In the genomic region with DNA sequence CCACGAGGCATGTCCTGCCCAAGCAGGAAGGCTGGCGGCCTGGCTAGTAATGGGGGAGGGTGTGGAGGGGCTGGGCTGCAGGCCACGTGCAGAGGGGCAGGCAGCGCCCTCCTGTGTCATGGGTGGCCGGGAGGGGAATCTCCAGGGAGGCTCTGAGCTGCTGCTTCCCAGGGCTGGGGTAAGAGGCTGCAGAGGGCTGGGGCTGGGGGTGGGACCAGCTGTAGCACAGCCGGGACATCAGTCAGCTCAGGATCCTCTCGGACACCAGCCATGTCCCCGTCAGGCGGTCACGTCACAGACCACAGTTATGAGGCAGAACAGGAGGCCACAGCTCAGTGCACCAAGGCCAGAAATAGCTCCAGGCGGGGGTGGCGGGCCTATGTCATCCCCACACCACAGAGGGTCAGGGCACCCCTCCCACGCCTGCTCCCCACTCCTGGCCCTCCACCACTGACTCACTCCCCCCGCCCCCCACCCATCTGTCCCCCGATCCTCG, we compare ENCODE assay signal across 1 cellular context.
TF ChIP-seq lines count a peak whose summit lies in the region.

No MANE protein-coding gene starts in this region.

TF ChIP-seq in K562, 482 proteins besides CTCF, POLR2A, EP300 and RAD21 (continued from another document and continues in another):
- TF ChIP-seq, protein P1, sequence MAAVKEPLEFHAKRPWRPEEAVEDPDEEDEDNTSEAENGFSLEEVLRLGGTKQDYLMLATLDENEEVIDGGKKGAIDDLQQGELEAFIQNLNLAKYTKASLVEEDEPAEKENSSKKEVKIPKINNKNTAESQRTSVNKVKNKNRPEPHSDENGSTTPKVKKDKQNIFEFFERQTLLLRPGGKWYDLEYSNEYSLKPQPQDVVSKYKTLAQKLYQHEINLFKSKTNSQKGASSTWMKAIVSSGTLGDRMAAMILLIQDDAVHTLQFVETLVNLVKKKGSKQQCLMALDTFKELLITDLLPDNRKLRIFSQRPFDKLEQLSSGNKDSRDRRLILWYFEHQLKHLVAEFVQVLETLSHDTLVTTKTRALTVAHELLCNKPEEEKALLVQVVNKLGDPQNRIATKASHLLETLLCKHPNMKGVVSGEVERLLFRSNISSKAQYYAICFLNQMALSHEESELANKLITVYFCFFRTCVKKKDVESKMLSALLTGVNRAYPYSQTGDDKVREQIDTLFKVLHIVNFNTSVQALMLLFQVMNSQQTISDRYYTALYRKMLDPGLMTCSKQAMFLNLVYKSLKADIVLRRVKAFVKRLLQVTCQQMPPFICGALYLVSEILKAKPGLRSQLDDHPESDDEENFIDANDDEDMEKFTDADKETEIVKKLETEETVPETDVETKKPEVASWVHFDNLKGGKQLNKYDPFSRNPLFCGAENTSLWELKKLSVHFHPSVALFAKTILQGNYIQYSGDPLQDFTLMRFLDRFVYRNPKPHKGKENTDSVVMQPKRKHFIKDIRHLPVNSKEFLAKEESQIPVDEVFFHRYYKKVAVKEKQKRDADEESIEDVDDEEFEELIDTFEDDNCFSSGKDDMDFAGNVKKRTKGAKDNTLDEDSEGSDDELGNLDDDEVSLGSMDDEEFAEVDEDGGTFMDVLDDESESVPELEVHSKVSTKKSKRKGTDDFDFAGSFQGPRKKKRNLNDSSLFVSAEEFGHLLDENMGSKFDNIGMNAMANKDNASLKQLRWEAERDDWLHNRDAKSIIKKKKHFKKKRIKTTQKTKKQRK (IDR thresholded peaks at IDR 0.05; ENCODE audit: borderline replicate concordance, low read depth, low read length), result no peak
- TF ChIP-seq, protein P2, sequence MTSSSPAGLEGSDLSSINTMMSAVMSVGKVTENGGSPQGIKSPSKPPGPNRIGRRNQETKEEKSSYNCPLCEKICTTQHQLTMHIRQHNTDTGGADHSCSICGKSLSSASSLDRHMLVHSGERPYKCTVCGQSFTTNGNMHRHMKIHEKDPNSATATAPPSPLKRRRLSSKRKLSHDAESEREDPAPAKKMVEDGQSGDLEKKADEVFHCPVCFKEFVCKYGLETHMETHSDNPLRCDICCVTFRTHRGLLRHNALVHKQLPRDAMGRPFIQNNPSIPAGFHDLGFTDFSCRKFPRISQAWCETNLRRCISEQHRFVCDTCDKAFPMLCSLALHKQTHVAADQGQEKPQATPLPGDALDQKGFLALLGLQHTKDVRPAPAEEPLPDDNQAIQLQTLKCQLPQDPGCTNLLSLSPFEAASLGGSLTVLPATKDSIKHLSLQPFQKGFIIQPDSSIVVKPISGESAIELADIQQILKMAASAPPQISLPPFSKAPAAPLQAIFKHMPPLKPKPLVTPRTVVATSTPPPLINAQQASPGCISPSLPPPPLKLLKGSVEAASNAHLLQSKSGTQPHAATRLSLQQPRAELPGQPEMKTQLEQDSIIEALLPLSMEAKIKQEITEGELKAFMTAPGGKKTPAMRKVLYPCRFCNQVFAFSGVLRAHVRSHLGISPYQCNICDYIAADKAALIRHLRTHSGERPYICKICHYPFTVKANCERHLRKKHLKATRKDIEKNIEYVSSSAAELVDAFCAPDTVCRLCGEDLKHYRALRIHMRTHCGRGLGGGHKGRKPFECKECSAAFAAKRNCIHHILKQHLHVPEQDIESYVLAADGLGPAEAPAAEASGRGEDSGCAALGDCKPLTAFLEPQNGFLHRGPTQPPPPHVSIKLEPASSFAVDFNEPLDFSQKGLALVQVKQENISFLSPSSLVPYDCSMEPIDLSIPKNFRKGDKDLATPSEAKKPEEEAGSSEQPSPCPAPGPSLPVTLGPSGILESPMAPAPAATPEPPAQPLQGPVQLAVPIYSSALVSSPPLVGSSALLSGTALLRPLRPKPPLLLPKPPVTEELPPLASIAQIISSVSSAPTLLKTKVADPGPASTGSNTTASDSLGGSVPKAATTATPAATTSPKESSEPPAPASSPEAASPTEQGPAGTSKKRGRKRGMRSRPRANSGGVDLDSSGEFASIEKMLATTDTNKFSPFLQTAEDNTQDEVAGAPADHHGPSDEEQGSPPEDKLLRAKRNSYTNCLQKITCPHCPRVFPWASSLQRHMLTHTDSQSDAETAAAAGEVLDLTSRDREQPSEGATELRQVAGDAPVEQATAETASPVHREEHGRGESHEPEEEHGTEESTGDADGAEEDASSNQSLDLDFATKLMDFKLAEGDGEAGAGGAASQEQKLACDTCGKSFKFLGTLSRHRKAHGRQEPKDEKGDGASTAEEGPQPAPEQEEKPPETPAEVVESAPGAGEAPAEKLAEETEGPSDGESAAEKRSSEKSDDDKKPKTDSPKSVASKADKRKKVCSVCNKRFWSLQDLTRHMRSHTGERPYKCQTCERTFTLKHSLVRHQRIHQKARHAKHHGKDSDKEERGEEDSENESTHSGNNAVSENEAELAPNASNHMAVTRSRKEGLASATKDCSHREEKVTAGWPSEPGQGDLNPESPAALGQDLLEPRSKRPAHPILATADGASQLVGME (CRISPR knock-in tag; IDR thresholded peaks at IDR 0.05), result peak; percentile 87
- TF ChIP-seq EWSR1 (IDR thresholded peaks at IDR 0.05; ENCODE audit: borderline replicate concordance, low read depth, partially characterized antibody) (no peak), EHMT2 (IDR thresholded peaks at IDR 0.05) (no peak), HDGF (IDR thresholded peaks at IDR 0.05) (no peak), ZC3H4 (CRISPR knock-in tag; IDR thresholded peaks at IDR 0.05; ENCODE audit: borderline replicate concordance) (no peak), SMAD3 (CRISPR knock-in tag; conservative IDR thresholded peaks at IDR 0.05) (no peak), ZNF143 (CRISPR knock-in tag; IDR thresholded peaks at IDR 0.05) (no peak), RNF2 (IDR thresholded peaks at IDR 0.05) (no peak; the same call in 1 of the 2 replicates), KHSRP (IDR thresholded peaks at IDR 0.05) (no peak), CREB1 (IDR thresholded peaks at IDR 0.05) (peak; percentile 85), CREB1 (CRISPR knock-in tag; IDR thresholded peaks at IDR 0.05) (no peak), NBN (IDR thresholded peaks at IDR 0.05; ENCODE audit: low read depth) (no peak), TCF7 (IDR thresholded peaks at IDR 0.05; ENCODE audit: borderline replicate concordance) (no peak), ZNF133 (CRISPR knock-in tag; IDR thresholded peaks at IDR 0.05) (no peak)
- TF ChIP-seq, protein P3, sequence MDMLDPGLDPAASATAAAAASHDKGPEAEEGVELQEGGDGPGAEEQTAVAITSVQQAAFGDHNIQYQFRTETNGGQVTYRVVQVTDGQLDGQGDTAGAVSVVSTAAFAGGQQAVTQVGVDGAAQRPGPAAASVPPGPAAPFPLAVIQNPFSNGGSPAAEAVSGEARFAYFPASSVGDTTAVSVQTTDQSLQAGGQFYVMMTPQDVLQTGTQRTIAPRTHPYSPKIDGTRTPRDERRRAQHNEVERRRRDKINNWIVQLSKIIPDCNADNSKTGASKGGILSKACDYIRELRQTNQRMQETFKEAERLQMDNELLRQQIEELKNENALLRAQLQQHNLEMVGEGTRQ (CRISPR knock-in tag; IDR thresholded peaks at IDR 0.05), result peak; percentile 67
- TF ChIP-seq, protein P4, sequence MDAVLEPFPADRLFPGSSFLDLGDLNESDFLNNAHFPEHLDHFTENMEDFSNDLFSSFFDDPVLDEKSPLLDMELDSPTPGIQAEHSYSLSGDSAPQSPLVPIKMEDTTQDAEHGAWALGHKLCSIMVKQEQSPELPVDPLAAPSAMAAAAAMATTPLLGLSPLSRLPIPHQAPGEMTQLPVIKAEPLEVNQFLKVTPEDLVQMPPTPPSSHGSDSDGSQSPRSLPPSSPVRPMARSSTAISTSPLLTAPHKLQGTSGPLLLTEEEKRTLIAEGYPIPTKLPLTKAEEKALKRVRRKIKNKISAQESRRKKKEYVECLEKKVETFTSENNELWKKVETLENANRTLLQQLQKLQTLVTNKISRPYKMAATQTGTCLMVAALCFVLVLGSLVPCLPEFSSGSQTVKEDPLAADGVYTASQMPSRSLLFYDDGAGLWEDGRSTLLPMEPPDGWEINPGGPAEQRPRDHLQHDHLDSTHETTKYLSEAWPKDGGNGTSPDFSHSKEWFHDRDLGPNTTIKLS (IDR thresholded peaks at IDR 0.05; ENCODE audit: borderline replicate concordance, low read depth), result no peak
- TF ChIP-seq, protein P5, sequence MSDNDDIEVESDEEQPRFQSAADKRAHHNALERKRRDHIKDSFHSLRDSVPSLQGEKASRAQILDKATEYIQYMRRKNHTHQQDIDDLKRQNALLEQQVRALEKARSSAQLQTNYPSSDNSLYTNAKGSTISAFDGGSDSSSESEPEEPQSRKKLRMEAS (CRISPR knock-in tag; IDR thresholded peaks at IDR 0.05), result no peak
- TF ChIP-seq, protein P6, sequence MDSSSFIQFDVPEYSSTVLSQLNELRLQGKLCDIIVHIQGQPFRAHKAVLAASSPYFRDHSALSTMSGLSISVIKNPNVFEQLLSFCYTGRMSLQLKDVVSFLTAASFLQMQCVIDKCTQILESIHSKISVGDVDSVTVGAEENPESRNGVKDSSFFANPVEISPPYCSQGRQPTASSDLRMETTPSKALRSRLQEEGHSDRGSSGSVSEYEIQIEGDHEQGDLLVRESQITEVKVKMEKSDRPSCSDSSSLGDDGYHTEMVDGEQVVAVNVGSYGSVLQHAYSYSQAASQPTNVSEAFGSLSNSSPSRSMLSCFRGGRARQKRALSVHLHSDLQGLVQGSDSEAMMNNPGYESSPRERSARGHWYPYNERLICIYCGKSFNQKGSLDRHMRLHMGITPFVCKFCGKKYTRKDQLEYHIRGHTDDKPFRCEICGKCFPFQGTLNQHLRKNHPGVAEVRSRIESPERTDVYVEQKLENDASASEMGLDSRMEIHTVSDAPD (CRISPR knock-in tag; IDR thresholded peaks at IDR 0.05), result no peak
- TF ChIP-seq, protein P7, sequence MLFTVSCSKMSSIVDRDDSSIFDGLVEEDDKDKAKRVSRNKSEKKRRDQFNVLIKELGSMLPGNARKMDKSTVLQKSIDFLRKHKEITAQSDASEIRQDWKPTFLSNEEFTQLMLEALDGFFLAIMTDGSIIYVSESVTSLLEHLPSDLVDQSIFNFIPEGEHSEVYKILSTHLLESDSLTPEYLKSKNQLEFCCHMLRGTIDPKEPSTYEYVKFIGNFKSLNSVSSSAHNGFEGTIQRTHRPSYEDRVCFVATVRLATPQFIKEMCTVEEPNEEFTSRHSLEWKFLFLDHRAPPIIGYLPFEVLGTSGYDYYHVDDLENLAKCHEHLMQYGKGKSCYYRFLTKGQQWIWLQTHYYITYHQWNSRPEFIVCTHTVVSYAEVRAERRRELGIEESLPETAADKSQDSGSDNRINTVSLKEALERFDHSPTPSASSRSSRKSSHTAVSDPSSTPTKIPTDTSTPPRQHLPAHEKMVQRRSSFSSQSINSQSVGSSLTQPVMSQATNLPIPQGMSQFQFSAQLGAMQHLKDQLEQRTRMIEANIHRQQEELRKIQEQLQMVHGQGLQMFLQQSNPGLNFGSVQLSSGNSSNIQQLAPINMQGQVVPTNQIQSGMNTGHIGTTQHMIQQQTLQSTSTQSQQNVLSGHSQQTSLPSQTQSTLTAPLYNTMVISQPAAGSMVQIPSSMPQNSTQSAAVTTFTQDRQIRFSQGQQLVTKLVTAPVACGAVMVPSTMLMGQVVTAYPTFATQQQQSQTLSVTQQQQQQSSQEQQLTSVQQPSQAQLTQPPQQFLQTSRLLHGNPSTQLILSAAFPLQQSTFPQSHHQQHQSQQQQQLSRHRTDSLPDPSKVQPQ (CRISPR knock-in tag; IDR thresholded peaks at IDR 0.05; ENCODE audit: borderline replicate concordance), result 0 out of 2 replicates have a peak, but pooled peaks have one; percentile 38
- TF ChIP-seq, protein P8, sequence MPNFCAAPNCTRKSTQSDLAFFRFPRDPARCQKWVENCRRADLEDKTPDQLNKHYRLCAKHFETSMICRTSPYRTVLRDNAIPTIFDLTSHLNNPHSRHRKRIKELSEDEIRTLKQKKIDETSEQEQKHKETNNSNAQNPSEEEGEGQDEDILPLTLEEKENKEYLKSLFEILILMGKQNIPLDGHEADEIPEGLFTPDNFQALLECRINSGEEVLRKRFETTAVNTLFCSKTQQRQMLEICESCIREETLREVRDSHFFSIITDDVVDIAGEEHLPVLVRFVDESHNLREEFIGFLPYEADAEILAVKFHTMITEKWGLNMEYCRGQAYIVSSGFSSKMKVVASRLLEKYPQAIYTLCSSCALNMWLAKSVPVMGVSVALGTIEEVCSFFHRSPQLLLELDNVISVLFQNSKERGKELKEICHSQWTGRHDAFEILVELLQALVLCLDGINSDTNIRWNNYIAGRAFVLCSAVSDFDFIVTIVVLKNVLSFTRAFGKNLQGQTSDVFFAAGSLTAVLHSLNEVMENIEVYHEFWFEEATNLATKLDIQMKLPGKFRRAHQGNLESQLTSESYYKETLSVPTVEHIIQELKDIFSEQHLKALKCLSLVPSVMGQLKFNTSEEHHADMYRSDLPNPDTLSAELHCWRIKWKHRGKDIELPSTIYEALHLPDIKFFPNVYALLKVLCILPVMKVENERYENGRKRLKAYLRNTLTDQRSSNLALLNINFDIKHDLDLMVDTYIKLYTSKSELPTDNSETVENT (CRISPR knock-in tag; IDR thresholded peaks at IDR 0.05), result no peak
- TF ChIP-seq, protein P9, sequence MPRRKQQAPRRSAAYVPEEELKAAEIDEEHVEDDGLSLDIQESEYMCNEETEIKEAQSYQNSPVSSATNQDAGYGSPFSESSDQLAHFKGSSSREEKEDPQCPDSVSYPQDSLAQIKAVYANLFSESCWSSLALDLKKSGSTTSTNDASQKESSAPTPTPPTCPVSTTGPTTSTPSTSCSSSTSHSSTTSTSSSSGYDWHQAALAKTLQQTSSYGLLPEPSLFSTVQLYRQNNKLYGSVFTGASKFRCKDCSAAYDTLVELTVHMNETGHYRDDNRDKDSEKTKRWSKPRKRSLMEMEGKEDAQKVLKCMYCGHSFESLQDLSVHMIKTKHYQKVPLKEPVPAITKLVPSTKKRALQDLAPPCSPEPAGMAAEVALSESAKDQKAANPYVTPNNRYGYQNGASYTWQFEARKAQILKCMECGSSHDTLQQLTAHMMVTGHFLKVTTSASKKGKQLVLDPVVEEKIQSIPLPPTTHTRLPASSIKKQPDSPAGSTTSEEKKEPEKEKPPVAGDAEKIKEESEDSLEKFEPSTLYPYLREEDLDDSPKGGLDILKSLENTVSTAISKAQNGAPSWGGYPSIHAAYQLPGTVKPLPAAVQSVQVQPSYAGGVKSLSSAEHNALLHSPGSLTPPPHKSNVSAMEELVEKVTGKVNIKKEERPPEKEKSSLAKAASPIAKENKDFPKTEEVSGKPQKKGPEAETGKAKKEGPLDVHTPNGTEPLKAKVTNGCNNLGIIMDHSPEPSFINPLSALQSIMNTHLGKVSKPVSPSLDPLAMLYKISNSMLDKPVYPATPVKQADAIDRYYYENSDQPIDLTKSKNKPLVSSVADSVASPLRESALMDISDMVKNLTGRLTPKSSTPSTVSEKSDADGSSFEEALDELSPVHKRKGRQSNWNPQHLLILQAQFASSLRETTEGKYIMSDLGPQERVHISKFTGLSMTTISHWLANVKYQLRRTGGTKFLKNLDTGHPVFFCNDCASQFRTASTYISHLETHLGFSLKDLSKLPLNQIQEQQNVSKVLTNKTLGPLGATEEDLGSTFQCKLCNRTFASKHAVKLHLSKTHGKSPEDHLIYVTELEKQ (CRISPR knock-in tag; IDR thresholded peaks at IDR 0.05), result no peak
- TF ChIP-seq, protein P10, sequence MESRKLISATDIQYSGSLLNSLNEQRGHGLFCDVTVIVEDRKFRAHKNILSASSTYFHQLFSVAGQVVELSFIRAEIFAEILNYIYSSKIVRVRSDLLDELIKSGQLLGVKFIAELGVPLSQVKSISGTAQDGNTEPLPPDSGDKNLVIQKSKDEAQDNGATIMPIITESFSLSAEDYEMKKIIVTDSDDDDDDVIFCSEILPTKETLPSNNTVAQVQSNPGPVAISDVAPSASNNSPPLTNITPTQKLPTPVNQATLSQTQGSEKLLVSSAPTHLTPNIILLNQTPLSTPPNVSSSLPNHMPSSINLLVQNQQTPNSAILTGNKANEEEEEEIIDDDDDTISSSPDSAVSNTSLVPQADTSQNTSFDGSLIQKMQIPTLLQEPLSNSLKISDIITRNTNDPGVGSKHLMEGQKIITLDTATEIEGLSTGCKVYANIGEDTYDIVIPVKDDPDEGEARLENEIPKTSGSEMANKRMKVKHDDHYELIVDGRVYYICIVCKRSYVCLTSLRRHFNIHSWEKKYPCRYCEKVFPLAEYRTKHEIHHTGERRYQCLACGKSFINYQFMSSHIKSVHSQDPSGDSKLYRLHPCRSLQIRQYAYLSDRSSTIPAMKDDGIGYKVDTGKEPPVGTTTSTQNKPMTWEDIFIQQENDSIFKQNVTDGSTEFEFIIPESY (CRISPR knock-in tag; IDR thresholded peaks at IDR 0.05), result no peak
